In the genomic region with DNA sequence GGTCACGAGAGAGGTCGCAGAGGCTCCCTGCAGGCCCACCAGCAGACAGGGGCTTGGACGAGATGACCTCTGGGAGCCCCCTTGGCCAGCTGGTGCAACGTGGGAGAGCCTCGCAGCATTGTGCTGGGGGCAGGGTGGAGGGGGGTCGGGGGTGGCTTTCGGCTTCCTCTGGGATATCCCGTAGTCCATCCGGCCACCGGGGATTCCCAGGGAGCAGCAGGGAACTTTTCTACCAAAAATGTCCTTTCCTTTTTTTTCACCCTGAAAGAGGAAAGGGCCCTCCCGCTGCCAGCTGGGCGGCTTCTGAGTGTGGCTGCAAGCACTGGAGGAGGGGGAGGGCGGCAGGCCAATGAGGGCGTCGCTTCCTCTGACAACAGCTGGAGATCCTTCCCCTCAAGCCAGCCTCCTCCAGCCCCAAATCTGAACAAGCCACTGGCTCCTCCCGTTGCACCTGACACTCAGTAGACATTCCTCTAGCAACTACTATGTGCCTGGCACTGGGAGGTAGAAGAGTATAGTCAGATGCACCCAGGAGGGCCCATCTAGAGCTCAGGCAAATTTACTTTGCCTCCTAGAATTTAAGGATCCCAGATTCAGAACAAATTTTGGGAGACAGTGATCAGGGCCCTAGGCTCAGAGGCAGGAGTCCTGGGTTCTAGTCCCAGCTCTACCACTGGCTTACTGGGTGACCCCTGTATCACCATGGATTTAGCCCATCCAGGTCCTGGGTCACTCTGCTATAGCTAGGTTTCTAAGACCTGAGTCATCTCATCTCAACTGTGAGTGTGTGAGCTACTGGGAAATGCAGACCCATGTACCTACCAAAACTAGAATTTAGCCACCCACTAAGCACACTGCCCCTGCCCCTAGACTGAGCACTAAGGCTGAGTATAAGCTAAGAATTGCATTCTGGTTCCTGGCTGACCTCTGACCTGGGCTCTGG, we compare ENCODE assay signal across 2 cellular contexts.
A peak's percentile ranks its signal among the peaks of the same experiment; 100 is the strongest.
TF ChIP-seq lines count a peak whose summit lies in the region.

No MANE protein-coding gene starts in this region.

TF ChIP-seq in WTC11, 78 proteins besides CTCF, POLR2A, EP300 and RAD21:
- TF ChIP-seq ATF3 (CRISPR knock-in tag; conservative IDR thresholded peaks at IDR 0.05) (no peak), ETV6 (CRISPR knock-in tag; IDR thresholded peaks at IDR 0.05) (no peak), TP53 (CRISPR knock-in tag; IDR thresholded peaks at IDR 0.05) (0 out of 2 replicates have a peak, but pooled peaks have one; percentile 33), ZNF423 (CRISPR knock-in tag; IDR thresholded peaks at IDR 0.05) (peak; percentile 65), NR3C1 (CRISPR knock-in tag; conservative IDR thresholded peaks at IDR 0.05; ENCODE audit: low read depth) (no peak), HMGA2 (CRISPR knock-in tag; IDR thresholded peaks at IDR 0.05) (no peak), ZNF512 (CRISPR knock-in tag; IDR thresholded peaks at IDR 0.05; ENCODE audit: borderline replicate concordance) (no peak)

TF ChIP-seq in H1, 55 proteins besides CTCF, POLR2A, EP300 and RAD21:
- no peak for TF ChIP-seq GABPA (IDR thresholded peaks at IDR 0.05; ENCODE audit: borderline replicate concordance, insufficient read depth, low read length)
- TF ChIP-seq HDAC2 (IDR thresholded peaks at IDR 0.05; ENCODE audit: borderline replicate concordance in 1 of 2, low read depth in 2 of 2, low read length in 2 of 2): peak; percentile 56 to 72; a peak in 1 of 4 replicates
- 0 out of 2 replicates have a peak, but pooled peaks have one; percentile 38 for TF ChIP-seq TCF12 (IDR thresholded peaks at IDR 0.05; ENCODE audit: low read depth, low read length)
- TF ChIP-seq TAF1 (IDR thresholded peaks at IDR 0.05; ENCODE audit: low read depth, low read length): no peak
- peak; percentile 62 for TF ChIP-seq CREB1 (IDR thresholded peaks at IDR 0.05)
- TF ChIP-seq CTBP2 (IDR thresholded peaks at IDR 0.05; ENCODE audit: borderline replicate concordance, insufficient read depth, insufficient read length, low read length): peak; percentile 44
- TF ChIP-seq USF2 (IDR thresholded peaks at IDR 0.05; ENCODE audit: low read length): no peak
- no peak for TF ChIP-seq HDAC6 (IDR thresholded peaks at IDR 0.05; ENCODE audit: low read depth, low read length)
- TF ChIP-seq POU5F1 (IDR thresholded peaks at IDR 0.05; ENCODE audit: low read depth, low read length): no peak
- TF ChIP-seq ASH2L (IDR thresholded peaks at IDR 0.05; ENCODE audit: low read length): peak; percentile 54
- no peak for TF ChIP-seq PHF8 (conservative IDR thresholded peaks at IDR 0.05; ENCODE audit: low read depth, low read length)
